In the genomic region with DNA sequence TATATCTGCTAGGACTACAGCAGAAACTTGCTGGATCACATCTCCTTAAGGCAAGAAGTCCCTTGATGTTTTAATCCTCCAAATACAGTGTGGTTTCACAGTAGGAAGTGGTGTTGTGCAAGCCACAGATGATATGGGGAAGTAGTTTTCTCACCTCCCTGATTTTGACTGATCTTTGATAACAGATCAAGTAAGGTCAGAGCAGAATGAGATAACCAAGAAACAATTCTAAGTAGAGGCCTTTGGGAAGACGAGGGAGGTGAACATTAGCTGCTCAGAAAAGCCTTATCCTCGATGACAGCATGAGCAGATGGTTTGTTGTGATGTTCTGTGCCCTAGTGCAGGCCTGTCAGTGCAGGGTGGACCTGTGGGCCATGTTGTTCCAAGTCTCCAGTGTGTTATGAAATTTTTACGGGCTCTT, we compare ENCODE assay signal across 11 cellular contexts.
DNase-seq lines count a peak whose midpoint lies in the region; ATAC-seq and TF ChIP-seq lines count a peak whose summit lies in the region.
"Had no signal": no experiment of that assay in that cellular context is flagged by ENCODE, and none has a peak within 500 bp of the region (broad histone marks: within the 10 kb centered on the region; RNA-seq: fewer than 3 reads in every experiment).

No MANE protein-coding gene starts in this region.

- no peaks in the 10 kb centered on the region for H3K27me3 ChIP-seq in DND-41 (ENCODE audit: insufficient read depth, low read length, poor library complexity)
- no peaks in the 10 kb centered on the region for H3K27me3 ChIP-seq in Karpas-422 (ENCODE audit: low read length)
- no peaks in the 10 kb centered on the region for H3K27me3 ChIP-seq in colonic mucosa
- no peaks in the 10 kb centered on the region for H3K27me3 ChIP-seq in SK-N-SH (ENCODE audit: insufficient read depth)

- 62% methylated on average over 3 of the region's 3 CpGs for WGBS in SK-N-SH (ENCODE audit: low lambda C conversion rate)

- no peaks in the 10 kb centered on the region for H3K27me3 Mint-ChIP-seq in naive B cell

- ATAC-seq in DND-41 (ENCODE audit: insufficient read depth, low read depth) (peak; percentile 93), naive B cell (ENCODE audit: low read depth in 2 of 2) (peak in 1 of 2 donors; percentile 49), GM21737 (IDR thresholded peaks at IDR 0.05; ENCODE audit: unreplicated experiment) (no peak)

- H3K27ac ChIP-seq in DND-41 (ENCODE audit: low read length): peak overlapping the region; percentile 92
- H3K27ac ChIP-seq in Karpas-422 (ENCODE audit: low read length): peak overlapping the region; percentile 53; the same call in 1 of the 2 replicates
- H3K27ac ChIP-seq in colonic mucosa: peak overlapping the region; percentile 50
- H3K27ac ChIP-seq in SK-N-SH (ENCODE audit: low read depth in 2 of 2, low read length in 1 of 2): no peak overlapping the region

- H3K4me3 Mint-ChIP-seq in naive B cell: peak overlapping the region in 6 of 8 donors; percentile 6 to 90 (median 71)

- intact Hi-C loops in colonic mucosa (cut with DNase I): no loop called here

- POLR2A ChIA-PET in SK-N-SH (lab: Yijun Ruan, JAX): no interaction called here

- DNase-seq in DND-41: peak; percentile 61
- DNase-seq in Karpas-422: no peak
- no peak for DNase-seq in colonic mucosa
- peak; percentile 4 for DNase-seq in naive B cell
- no peak for DNase-seq in NCI-H345 treated with DMSO at 0.1 percent for 48 hours (lab: John Stamatoyannopoulos, UW; ENCODE audit: unreplicated experiment)
- DNase-seq in NAMALWA (ENCODE audit: low spot score): no peak
- DNase-seq in SK-N-SH: no peak
- DNase-seq: mammary epithelial cell, NCI-H2081, small intestine had no signal

- H3K4me2 ChIP-seq in DND-41 (ENCODE audit: insufficient read depth, low read length) (peak overlapping the region; percentile 59), Karpas-422 (ENCODE audit: low read depth, low read length, poor library complexity, severe bottlenecking) (peak overlapping the region; percentile 57), SK-N-SH (no peak overlapping the region)

- H3K9ac ChIP-seq in DND-41 (ENCODE audit: low read depth, low read length) (peak overlapping the region; percentile 66), Karpas-422 (ENCODE audit: low read length) (peak overlapping the region; percentile 45), colonic mucosa (ENCODE audit: low read depth in 2 of 2, low read length in 2 of 2) (no peak overlapping the region), SK-N-SH (no peak overlapping the region)

- H4K20me1 ChIP-seq in DND-41 (ENCODE audit: insufficient read depth, low read length): no peaks in the 10 kb centered on the region
- no peaks in the 10 kb centered on the region for H4K20me1 ChIP-seq in Karpas-422 (ENCODE audit: insufficient read depth, low read depth, low read length)
- no peaks in the 10 kb centered on the region for H4K20me1 ChIP-seq in SK-N-SH (ENCODE audit: insufficient read depth)

- H3K36me3 ChIP-seq in DND-41 (ENCODE audit: insufficient read depth, low read length): peaks cover 21% of the 10 kb centered on the region
- H3K36me3 ChIP-seq in Karpas-422 (ENCODE audit: insufficient read depth, low read length): no peaks in the 10 kb centered on the region
- H3K36me3 ChIP-seq in colonic mucosa: peaks cover 3% of the 10 kb centered on the region
- peaks cover 5 to 24% of the 10 kb centered on the region in 2 experiments for H3K36me3 ChIP-seq in SK-N-SH (replicated peaks in 1 of 2; ENCODE audit: control insufficient read depth in 1 of 2, insufficient read depth in 2 of 2, low read length in 1 of 2)

- peaks cover 5 to 16% (median 10%) of the 10 kb centered on the region in 3 donors for H3K4me1 Mint-ChIP-seq in naive B cell

- H3K4me3 ChIP-seq in DND-41 (ENCODE audit: low read depth in 1 of 2, low read length in 2 of 2) (peak overlapping the region; percentile 17 to 64; a peak in 3 of 4 replicates), Karpas-422 (ENCODE audit: low read length) (peak overlapping the region; percentile 36; the same call in 1 of the 2 replicates), colonic mucosa (peak overlapping the region; percentile 3), SK-N-SH (ENCODE audit: low read depth in 2 of 2, low read length in 1 of 2) (no peak overlapping the region)

- H3K79me2 ChIP-seq in DND-41 (ENCODE audit: insufficient read depth, low read length) (no peaks in the 10 kb centered on the region), Karpas-422 (ENCODE audit: low read length) (no peaks in the 10 kb centered on the region), SK-N-SH (ENCODE audit: insufficient read depth) (no peaks in the 10 kb centered on the region)

- no peaks in the 10 kb centered on the region for H3K36me3 Mint-ChIP-seq in naive B cell

- no peaks in the 10 kb centered on the region for H3F3A ChIP-seq in SK-N-SH (replicated peaks; ENCODE audit: insufficient read depth)

- no peak for TF ChIP-seq RAD21 in SK-N-SH (IDR thresholded peaks at IDR 0.05; ENCODE audit: low read length)

- H3K9me3 ChIP-seq in DND-41 (ENCODE audit: insufficient read depth, low read length, severe bottlenecking) (no peaks in the 10 kb centered on the region), Karpas-422 (ENCODE audit: low read length) (no peaks in the 10 kb centered on the region), colonic mucosa (no peaks in the 10 kb centered on the region), SK-N-SH (no peaks in the 10 kb centered on the region)

- peak overlapping the region in 2 of 6 donors; percentile 73 to 92 for H3K27ac Mint-ChIP-seq in naive B cell

- TF ChIP-seq EP300 in SK-N-SH (IDR thresholded peaks at IDR 0.05; ENCODE audit: borderline replicate concordance in 1 of 2, low read depth in 1 of 2, low read length in 1 of 2): no peak

- TF ChIP-seq CTCF in DND-41 (IDR thresholded peaks at IDR 0.05; ENCODE audit: borderline replicate concordance, extremely low read depth, low read length, poor library complexity, severe bottlenecking) (no peak), colonic mucosa (IDR thresholded peaks at IDR 0.05) (no peak), SK-N-SH (IDR thresholded peaks at IDR 0.05) (no peak)

- H2AFZ ChIP-seq in DND-41 (ENCODE audit: low read depth, low read length) (peak overlapping the region; percentile 74), Karpas-422 (ENCODE audit: low read length) (peak overlapping the region; percentile 38; the same call in 1 of the 2 replicates), SK-N-SH (ENCODE audit: low read depth) (no peak overlapping the region)

- H3K9me3 Mint-ChIP-seq in naive B cell: peaks cover 0 to 4% (median 0%) of the 10 kb centered on the region in 7 donors

- H3K4me1 ChIP-seq in DND-41 (ENCODE audit: insufficient read depth, low read length) (peaks cover 26% of the 10 kb centered on the region), Karpas-422 (ENCODE audit: low read length) (peaks cover 6% of the 10 kb centered on the region), colonic mucosa (peaks cover 6% of the 10 kb centered on the region), SK-N-SH (ENCODE audit: control insufficient read depth in 1 of 2, insufficient read depth in 2 of 2, low read depth in 1 of 2, low read length in 1 of 2) (no peaks in the 10 kb centered on the region; a peak in 1 of 4 replicates)

- CTCF ChIA-PET in SK-N-SH (lab: Yijun Ruan, JAX): interaction anchor here (2.2 kb wide), 1 partner anchor 14 kb away, joined by 8 read pairs; no protein-coding TSS in a partner anchor

- H3K9me2 ChIP-seq in Karpas-422 (replicated peaks; ENCODE audit: insufficient read depth, low read length) (no peaks in the 10 kb centered on the region), SK-N-SH (no peaks in the 10 kb centered on the region)

TF ChIP-seq in SK-N-SH, 30 proteins besides CTCF, POLR2A, EP300 and RAD21 (continues in another document):
- TF ChIP-seq USF2 (IDR thresholded peaks at IDR 0.05; ENCODE audit: borderline replicate concordance, low read depth, low read length) (no peak), EZH2phosphoT487 (IDR thresholded peaks at IDR 0.05; ENCODE audit: borderline replicate concordance, low read depth) (no peak), GABPA (IDR thresholded peaks at IDR 0.05; ENCODE audit: low read depth) (no peak), TAF1 (IDR thresholded peaks at IDR 0.05; ENCODE audit: borderline replicate concordance, low read depth, low read length) (no peak), CHD2 (IDR thresholded peaks at IDR 0.05; ENCODE audit: low read length, partially characterized antibody) (no peak), POLR2AphosphoS5 (IDR thresholded peaks at IDR 0.05; ENCODE audit: low read depth, low read length) (no peak), RFX5 (IDR thresholded peaks at IDR 0.05; ENCODE audit: low read length) (no peak), NRF1 (IDR thresholded peaks at IDR 0.05; ENCODE audit: low read depth, low read length) (no peak), FOXJ3 (CRISPR knock-in tag; IDR thresholded peaks at IDR 0.05) (no peak), GATA2 (CRISPR knock-in tag; IDR thresholded peaks at IDR 0.05) (no peak), JUND (IDR thresholded peaks at IDR 0.05) (no peak)
- TF ChIP-seq, protein P1, sequence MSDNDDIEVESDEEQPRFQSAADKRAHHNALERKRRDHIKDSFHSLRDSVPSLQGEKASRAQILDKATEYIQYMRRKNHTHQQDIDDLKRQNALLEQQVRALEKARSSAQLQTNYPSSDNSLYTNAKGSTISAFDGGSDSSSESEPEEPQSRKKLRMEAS (IDR thresholded peaks at IDR 0.05; ENCODE audit: low read depth): no peak
- TF ChIP-seq, protein P2, sequence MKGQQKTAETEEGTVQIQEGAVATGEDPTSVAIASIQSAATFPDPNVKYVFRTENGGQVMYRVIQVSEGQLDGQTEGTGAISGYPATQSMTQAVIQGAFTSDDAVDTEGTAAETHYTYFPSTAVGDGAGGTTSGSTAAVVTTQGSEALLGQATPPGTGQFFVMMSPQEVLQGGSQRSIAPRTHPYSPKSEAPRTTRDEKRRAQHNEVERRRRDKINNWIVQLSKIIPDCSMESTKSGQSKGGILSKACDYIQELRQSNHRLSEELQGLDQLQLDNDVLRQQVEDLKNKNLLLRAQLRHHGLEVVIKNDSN (IDR thresholded peaks at IDR 0.05; ENCODE audit: borderline replicate concordance, low read depth): no peak

Comparison
In these comparisons a context has a peak if more than half of its experiments do, and no peak if none do; other contexts are left out.
1. DNase-seq: peak in DND-41 (single experiment) and naive B cell (single experiment); none in Karpas-422 (single experiment), colonic mucosa (single experiment), NCI-H345 treated with DMSO at 0.1 percent for 48 hours (single experiment), NAMALWA (single experiment) and SK-N-SH (single experiment).
2. H3K27ac ChIP-seq: peak in DND-41 (single experiment), Karpas-422 (single experiment) and colonic mucosa (single experiment); none in SK-N-SH (0 of 2).
3. H3K4me3 ChIP-seq: peak in DND-41 (2 of 2), Karpas-422 (single experiment) and colonic mucosa (single experiment); none in SK-N-SH (0 of 2).
4. H3K9ac ChIP-seq: peak in DND-41 (single experiment) and Karpas-422 (single experiment); none in colonic mucosa (0 of 2) and SK-N-SH (single experiment).